Comparison of ENCODE assay signal across 1 cellular context in genomic region chr1:185426761-185427698, GRCh38.
TF ChIP-seq lines count a peak whose summit lies in the region.

No MANE protein-coding gene starts in this region.

TF ChIP-seq in endothelial cell of umbilical vein, 7 proteins besides CTCF, POLR2A, EP300 and RAD21:
- TF ChIP-seq POLR2AphosphoS5 (IDR thresholded peaks at IDR 0.05; ENCODE audit: insufficient read depth, low read depth, low read length) (peak; percentile 53), JUN (IDR thresholded peaks at IDR 0.05; ENCODE audit: borderline replicate concordance, insufficient read depth, insufficient read length, low read depth) (peak; percentile 77), MAX (IDR thresholded peaks at IDR 0.05; ENCODE audit: insufficient read depth, insufficient read length) (no peak), GATA2 (IDR thresholded peaks at IDR 0.05; ENCODE audit: insufficient read depth, insufficient read length, low read depth, low read length) (peak; percentile 49), MYC (IDR thresholded peaks at IDR 0.05; ENCODE audit: low read depth, low read length) (no peak), FOS (IDR thresholded peaks at IDR 0.05; ENCODE audit: borderline replicate concordance, insufficient read depth, low read length) (peak; percentile 74), EZH2 (IDR thresholded peaks at IDR 0.05; ENCODE audit: borderline replicate concordance, low read depth, low read length, severe bottlenecking) (no peak)
